ENCODE assay signal across 8 cellular contexts in the genomic region with DNA sequence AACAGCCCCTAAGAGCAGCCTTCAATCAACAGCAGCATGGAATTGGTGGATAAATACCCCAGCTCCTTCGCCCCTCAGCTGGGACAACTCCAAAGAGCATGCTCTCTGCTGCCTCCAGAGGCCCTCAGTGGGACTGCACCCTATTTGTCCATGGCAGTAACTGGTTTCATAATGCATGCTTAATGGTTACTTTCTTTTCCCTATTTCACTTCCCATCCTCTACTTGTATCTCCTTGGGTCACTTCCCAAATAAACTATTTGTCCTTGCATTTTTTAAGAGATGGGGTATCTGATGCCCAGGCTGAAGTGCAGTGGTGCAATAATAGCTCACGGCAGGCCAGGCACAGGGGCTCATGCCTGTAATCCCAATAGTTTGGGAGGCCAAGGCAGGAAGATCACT. TPM values are rescaled to one million over a fixed set of nuclear protein-coding genes. Genes with fewer than 3 reads are reported as not detected.
DNase-seq lines count a peak whose midpoint lies in the region; ATAC-seq, FAIRE-seq and TF ChIP-seq lines count a peak whose summit lies in the region.

No MANE protein-coding gene starts in this region.

- DNase-seq in GM10266 (ENCODE audit: extremely low spot score) (no peak), NCI-H1092 (lab: John Stamatoyannopoulos, UW) (peak; percentile 7), H1 (ENCODE audit: low read depth in 1 of 2, low spot score in 2 of 2) (peak in 1 of 2 experiments; percentile 91), GOT3 (lab: John Stamatoyannopoulos, UW) (no peak), NCI-H1048 (lab: John Stamatoyannopoulos, UW) (no peak)
- DNase-seq in activated CD4-positive, alpha-beta T cell treated with anti-CD3 and anti-CD28 coated beads, Interleukin-2, amount 50 U/mL, for 4 hours = peak; percentile 67 to 68

- H3K4me1 ChIP-seq in H1 (replicated peaks in 1 of 4; ENCODE audit: control insufficient read depth in 3 of 4, insufficient read depth in 4 of 4, low read length in 3 of 4) (peaks cover 0 to 5% (median 0%) of the 10 kb centered on the region in 4 experiments; a peak in 2 of 7 replicates), neutrophil (ENCODE audit: control insufficient read depth in 1 of 2, insufficient read depth in 1 of 2, low read depth in 1 of 2, low read length in 1 of 2) (peaks cover 4 to 5% of the 10 kb centered on the region in 2 experiments)

- H3K9ac ChIP-seq in H1 (replicated peaks in 1 of 4; ENCODE audit: extremely low read depth in 1 of 4, low read depth in 3 of 4, low read length in 3 of 4) = no peak overlapping the region

- H4K8ac ChIP-seq in H1 (ENCODE audit: extremely low read depth, insufficient read depth, low read length) = no peak overlapping the region

- no peak overlapping the region for H2BK120ac ChIP-seq in H1 (replicated peaks; ENCODE audit: low read depth, low read length)

- H3K14ac ChIP-seq in H1 (ENCODE audit: insufficient read length) = no peak overlapping the region

- no peak overlapping the region for H4K91ac ChIP-seq in H1 (replicated peaks; ENCODE audit: insufficient read length, low read length)

- H3K9me3 ChIP-seq in H1 (ENCODE audit: insufficient read depth in 2 of 2, low read depth in 1 of 2, low read length in 1 of 2) (peaks cover 3 to 8% of the 10 kb centered on the region in 2 experiments), neutrophil (no peaks in the 10 kb centered on the region)

- H3K27me3 ChIP-seq in H1 (replicated peaks in 1 of 4; ENCODE audit: control insufficient read depth in 3 of 4, extremely low read depth in 1 of 4, insufficient read depth in 3 of 4, low read length in 3 of 4) (no peaks in the 10 kb centered on the region), neutrophil (no peaks in the 10 kb centered on the region)

- no peak overlapping the region for H3K4me3 ChIP-seq in H1 (ENCODE audit: extremely low read depth in 1 of 4, insufficient read depth in 2 of 4, low read depth in 3 of 4, low read length in 4 of 4)
- H3K4me3 ChIP-seq in neutrophil (ENCODE audit: low read depth in 1 of 2, low read length in 1 of 2) = no peak overlapping the region

- H3K56ac ChIP-seq in H1 (replicated peaks; ENCODE audit: insufficient read length, low read depth, low read length) = no peak overlapping the region

- H3K79me2 ChIP-seq in H1 (ENCODE audit: control insufficient read depth in 1 of 2, insufficient read depth in 2 of 2, low read length in 2 of 2) = no peaks in the 10 kb centered on the region

- no peaks in the 10 kb centered on the region for H3K79me1 ChIP-seq in H1 (ENCODE audit: low read depth, low read length)

- CTCF ChIA-PET in H1 (lab: Charles Lee; ENCODE audit: partially characterized antibody) = interaction anchor here (0.6 to 6.5 kb wide), 28 partner anchors 10 to 1077 kb away, joined by 3 to 107 read pairs (median 3); partner anchors contain the start of gene TPM4

- H3K36me3 ChIP-seq in H1 (ENCODE audit: control insufficient read depth in 2 of 4, insufficient read depth in 4 of 4, low read length in 3 of 4) = no peaks in the 10 kb centered on the region
- no peaks in the 10 kb centered on the region for H3K36me3 ChIP-seq in neutrophil

- no peaks in the 10 kb centered on the region for H4K20me1 ChIP-seq in H1 (replicated peaks in 1 of 2; ENCODE audit: control insufficient read depth in 1 of 2, insufficient read depth in 2 of 2, low read length in 2 of 2)

- no peak overlapping the region for H3K23ac ChIP-seq in H1 (ENCODE audit: insufficient read length)

- H3K18ac ChIP-seq in H1 (ENCODE audit: extremely low read depth, low read length) = no peak overlapping the region

- no peak overlapping the region for H3K27ac ChIP-seq in H1 (ENCODE audit: low read depth, low read length)
- H3K27ac ChIP-seq in neutrophil = peak overlapping the region; percentile 43

- no peak overlapping the region for H4K5ac ChIP-seq in H1 (ENCODE audit: insufficient read length, low read depth, low read length)

- TF ChIP-seq EP300 in H1 (IDR thresholded peaks at IDR 0.05; ENCODE audit: borderline replicate concordance in 1 of 2, low read depth in 2 of 2, low read length in 2 of 2) = no peak

- H2BK12ac ChIP-seq in H1 (ENCODE audit: low read depth, low read length) = no peak overlapping the region

- H3K4me2 ChIP-seq in H1 (ENCODE audit: insufficient read depth in 1 of 2, low read depth in 2 of 2, low read length in 2 of 2) = no peak overlapping the region

- FAIRE-seq in H1 (lab: Jason Lieb, UNC) = peak; percentile 97

- no peak overlapping the region for H2BK15ac ChIP-seq in H1 (ENCODE audit: low read length)

- no peak overlapping the region for H3K4ac ChIP-seq in H1 (replicated peaks; ENCODE audit: insufficient read length, low read depth, low read length)

- peak overlapping the region; percentile 94; the same call in 1 of the 2 replicates for H2AFZ ChIP-seq in H1 (ENCODE audit: low read length)

- ATAC-seq in HG03460 (IDR thresholded peaks at IDR 0.05; ENCODE audit: unreplicated experiment) = no peak

- no peak for TF ChIP-seq POLR2A in H1 (IDR thresholded peaks at IDR 0.05; ENCODE audit: control extremely low read depth in 1 of 2, low read depth in 2 of 2, low read length in 2 of 2)

- H2BK20ac ChIP-seq in H1 (ENCODE audit: low read length) = no peak overlapping the region

- WGBS in H1 (ENCODE audit: extremely low coverage in 1 of 2, insufficient coverage in 1 of 2, insufficient read length in 1 of 2, insufficient replicate concordance in 2 of 2, low coverage in 1 of 2, low lambda C conversion rate in 2 of 2, missing lambda C conversion rate in 1 of 2), 2 experiments = 85% methylated on average over 2 of the region's 2 CpGs; no CpG with 5 or more reads in 1 of the 2 experiments

- peak; percentile 70 for TF ChIP-seq CTCF in GM10266 (IDR thresholded peaks at IDR 0.05; ENCODE audit: control insufficient read depth, insufficient read depth, low read depth, missing control alignments)
- peak; percentile 55 to 94 (median 85) for TF ChIP-seq CTCF in H1 (IDR thresholded peaks at IDR 0.05; ENCODE audit: control extremely low read depth in 1 of 3, insufficient read depth in 1 of 3, low read depth in 1 of 3, low read length in 3 of 3)
- TF ChIP-seq CTCF in neutrophil (IDR thresholded peaks at IDR 0.05) = peak; percentile 96

- H2AK5ac ChIP-seq in H1 (ENCODE audit: low read depth, low read length) = no peak overlapping the region

- POLR2A ChIA-PET in H1 (lab: Charles Lee; ENCODE audit: partially characterized antibody) = interaction anchor here (0.8 to 7.3 kb wide), 3 partner anchors 12 to 21 kb away, joined by 3 to 99 read pairs (median 4); partner anchors contain the start of gene TPM4

- no peak overlapping the region for H2BK5ac ChIP-seq in H1 (ENCODE audit: low read depth, low read length)

- TF ChIP-seq RAD21 in H1 (IDR thresholded peaks at IDR 0.05 in 1 of 2, conservative IDR thresholded peaks at IDR 0.05 in 1 of 2; ENCODE audit: low read depth in 2 of 2, low read length in 2 of 2) = peak; percentile 49 to 53

- no peaks in the 10 kb centered on the region; the same call in 1 of the 2 replicates for H3K23me2 ChIP-seq in H1 (ENCODE audit: low read depth, low read length)

TF ChIP-seq in H1, 55 proteins besides CTCF, POLR2A, EP300 and RAD21 (continues in another document):
- TF ChIP-seq, protein P1, sequence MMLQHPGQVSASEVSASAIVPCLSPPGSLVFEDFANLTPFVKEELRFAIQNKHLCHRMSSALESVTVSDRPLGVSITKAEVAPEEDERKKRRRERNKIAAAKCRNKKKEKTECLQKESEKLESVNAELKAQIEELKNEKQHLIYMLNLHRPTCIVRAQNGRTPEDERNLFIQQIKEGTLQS (IDR thresholded peaks at IDR 0.05; ENCODE audit: insufficient read depth, low read depth, low read length) = no peak
- TF ChIP-seq KDM1A (IDR thresholded peaks at IDR 0.05; ENCODE audit: borderline replicate concordance, low read length) (no peak), RXRA (IDR thresholded peaks at IDR 0.05; ENCODE audit: insufficient read depth, low read depth, low read length) (no peak), TBP (IDR thresholded peaks at IDR 0.05; ENCODE audit: low read depth, low read length) (no peak), RFX5 (IDR thresholded peaks at IDR 0.05; ENCODE audit: borderline replicate concordance, low read depth, low read length) (no peak), SP2 (IDR thresholded peaks at IDR 0.05; ENCODE audit: low read length) (no peak), ASH2L (IDR thresholded peaks at IDR 0.05; ENCODE audit: low read length) (no peak), ZNF274 (IDR thresholded peaks at IDR 0.05; ENCODE audit: borderline replicate concordance, extremely low read depth, low read length) (no peak), POU5F1 (IDR thresholded peaks at IDR 0.05; ENCODE audit: low read depth, low read length) (no peak), TCF12 (IDR thresholded peaks at IDR 0.05; ENCODE audit: low read depth, low read length) (no peak), YY1 (IDR thresholded peaks at IDR 0.05; ENCODE audit: low read depth, low read length) (no peak), SIN3A (conservative IDR thresholded peaks at IDR 0.05 in 1 of 2, IDR thresholded peaks at IDR 0.05 in 1 of 2; ENCODE audit: low read depth in 1 of 2, low read length in 2 of 2) (no peak), TAF1 (IDR thresholded peaks at IDR 0.05; ENCODE audit: low read depth, low read length) (no peak), BRCA1 (IDR thresholded peaks at IDR 0.05; ENCODE audit: low read depth, low read length) (no peak), HDAC6 (IDR thresholded peaks at IDR 0.05; ENCODE audit: low read depth, low read length) (no peak)

RNA-seq across cellular contexts. Expression of gene TPM4, which starts 13.5 kb away (rescaled TPM):
- 348 and 359 TPM in 2 replicates for total RNA-seq in H1 (2021; fragmentation: NEBNext Ultra II Directional; extraction: Animal tissue kit (Norgen Biotek cat#: 25700))
- polyA plus RNA-seq in H1 (2011; rRNA removed) = 119 and 160 TPM in 2 replicates
- polyA plus RNA-seq in H1 (2011; cell fraction: cytosol; rRNA removed) = 268 TPM
- polyA plus RNA-seq in H1 (2011; cell fraction: nucleus; rRNA removed) = 136 TPM
- polyA plus RNA-seq in H1 (2012, experiment 1 of 2) = 285 to 453 TPM (median 363 TPM) in 4 replicates
- polyA plus RNA-seq in H1 (2012, experiment 2 of 2) = 103 TPM
- 355 TPM for polyA plus RNA-seq in H1 (2013, experiment 1 of 2)
- polyA plus RNA-seq in H1 (2013, experiment 2 of 2) = 353 TPM
- polyA minus RNA-seq in H1 (2011; rRNA and poly(A)+ RNA removed) = 99.0 and 99.9 TPM in 2 replicates
- 150 TPM for polyA minus RNA-seq in H1 (2011; cell fraction: cytosol; rRNA and poly(A)+ RNA removed)
- polyA minus RNA-seq in H1 (2011; cell fraction: nucleus; rRNA and poly(A)+ RNA removed) = 128 TPM

RNA-seq across cellular contexts. Expression of gene RAB8A, which starts 48.9 kb away (rescaled TPM):
- 90.1 and 97.0 TPM in 2 replicates for total RNA-seq in H1 (2021; fragmentation: NEBNext Ultra II Directional; extraction: Animal tissue kit (Norgen Biotek cat#: 25700))
- polyA plus RNA-seq in H1 (2011; rRNA removed) = 52.4 and 65.8 TPM in 2 replicates
- 71.4 TPM for polyA plus RNA-seq in H1 (2011; cell fraction: cytosol; rRNA removed)
- polyA plus RNA-seq in H1 (2011; cell fraction: nucleus; rRNA removed) = 44.6 TPM
- 67.2 to 107 TPM (median 88.1 TPM) in 4 replicates for polyA plus RNA-seq in H1 (2012, experiment 1 of 2)
- 27.2 TPM for polyA plus RNA-seq in H1 (2012, experiment 2 of 2)
- 45.2 TPM for polyA plus RNA-seq in H1 (2013, experiment 1 of 2)
- 46.9 TPM for polyA plus RNA-seq in H1 (2013, experiment 2 of 2)
- polyA minus RNA-seq in H1 (2011; rRNA and poly(A)+ RNA removed) = 123 and 128 TPM in 2 replicates
- polyA minus RNA-seq in H1 (2011; cell fraction: cytosol; rRNA and poly(A)+ RNA removed) = 77.6 TPM
- polyA minus RNA-seq in H1 (2011; cell fraction: nucleus; rRNA and poly(A)+ RNA removed) = 46.2 TPM

Comparison
In these comparisons a context has a peak if more than half of its experiments do, and no peak if none do; other contexts are left out.
1. DNase-seq: peak in NCI-H1092 (single experiment) and activated CD4-positive, alpha-beta T cell treated with anti-CD3 and anti-CD28 coated beads, Interleukin-2, amount 50 U/mL, for 4 hours (2 of 2); none in GM10266 (single experiment), GOT3 (single experiment) and NCI-H1048 (single experiment).
2. Peak in every context shown above with its lines, with median percentiles within 50 percentile points of each other: CTCF ChIP-seq.